ENCODE assay signal across 1 cellular context in genomic region chr17:6473128-6473767, GRCh38.
A peak's percentile ranks its signal among the peaks of the same experiment; 100 is the strongest.
TF ChIP-seq lines count a peak whose summit lies in the region.

No MANE protein-coding gene starts in this region.

TF ChIP-seq in K562, 482 proteins besides CTCF, POLR2A, EP300 and RAD21 (continued from another document):
- TF ChIP-seq ZNF511 (CRISPR knock-in tag; IDR thresholded peaks at IDR 0.05) (0 out of 2 replicates have a peak, but pooled peaks have one; percentile 13), PTBP1 (IDR thresholded peaks at IDR 0.05; ENCODE audit: low read depth, low read length) (no peak), CREB1 (IDR thresholded peaks at IDR 0.05) (no peak), CREB1 (CRISPR knock-in tag; IDR thresholded peaks at IDR 0.05) (no peak), GABPB2 (CRISPR knock-in tag; conservative IDR thresholded peaks at IDR 0.05) (no peak), KLF16 (IDR thresholded peaks at IDR 0.05) (0 out of 2 replicates have a peak, but pooled peaks have one; percentile 29), SMARCE1 (IDR thresholded peaks at IDR 0.05) (no peak)
